Comparison of ENCODE assay signal across 8 cellular contexts in the genomic region with DNA sequence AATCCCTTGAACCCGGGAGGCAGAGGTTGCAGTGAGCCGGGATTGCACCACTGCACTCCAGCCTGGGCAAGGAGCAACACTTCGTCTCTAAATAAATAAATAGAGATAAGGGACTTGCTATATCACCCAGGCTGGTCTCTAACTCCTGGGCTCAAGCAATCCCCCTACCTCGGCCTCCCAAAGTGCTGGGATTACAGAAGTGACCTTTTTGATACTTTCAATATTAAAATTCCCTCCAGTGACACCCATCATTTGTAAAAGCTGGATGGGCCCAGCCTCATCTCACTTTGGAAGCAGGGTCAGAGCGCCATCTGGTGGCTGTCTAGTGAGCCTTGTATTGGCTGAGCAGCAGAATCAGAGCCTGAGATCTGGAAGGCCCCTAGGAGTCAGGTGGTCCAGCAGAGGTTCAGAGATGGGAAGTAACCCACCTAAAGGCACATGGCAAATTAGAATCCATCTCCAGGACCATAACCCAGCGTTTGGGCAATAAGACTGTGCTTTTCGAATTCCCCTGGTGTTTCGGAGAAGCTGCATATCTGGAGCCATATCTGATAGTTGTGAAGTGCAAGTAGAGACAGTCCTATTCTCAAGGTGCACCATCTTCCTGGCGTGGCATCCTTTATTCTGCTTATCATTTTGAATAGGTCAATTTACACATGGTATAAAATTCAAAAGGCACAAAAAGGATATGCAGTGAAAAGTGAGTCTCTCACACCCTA. TPM values are rescaled to one million over a fixed set of nuclear protein-coding genes. Genes with fewer than 3 reads are reported as not detected.
DNase-seq lines count a peak whose midpoint lies in the region; ATAC-seq and TF ChIP-seq lines count a peak whose summit lies in the region.

No MANE protein-coding gene starts in this region.

- peak; percentile 58 for DNase-seq in AG09319 (ENCODE audit: extremely low read depth, low read depth)
- DNase-seq in NCI-H2081 (lab: John Stamatoyannopoulos, UW): peak; percentile 80 to 82
- DNase-seq in UCSD-AML1 (lab: John Stamatoyannopoulos, UW; ENCODE audit: unreplicated experiment): peak; percentile 71
- peak; percentile 69 to 72 (median 70) for DNase-seq in immature natural killer cell
- DNase-seq in stimulated activated CD4-positive, alpha-beta T cell treated with anti-CD3 and anti-CD28 coated beads, Interleukin-12 subunit alpha, Interleukin-12 subunit beta, amount 100 ng/mL, for 48 hours (ENCODE audit: low read depth in 2 of 3, low spot score in 1 of 3): peak; percentile 63 to 80 (median 74)

- ATAC-seq in GM21576 (IDR thresholded peaks at IDR 0.05; ENCODE audit: unreplicated experiment): peak; percentile 59
- no peak for ATAC-seq in GM18907 (IDR thresholded peaks at IDR 0.05; ENCODE audit: unreplicated experiment)

- peaks cover 0 to 9% (median 0%) of the 10 kb centered on the region in 5 experiments for H3K9me3 Mint-ChIP-seq in brain
- H3K9me3 Mint-ChIP-seq in immature natural killer cell: no peaks in the 10 kb centered on the region

- H3K4me3 Mint-ChIP-seq in brain (no peak overlapping the region), immature natural killer cell (no peak overlapping the region)

- H3K4me1 Mint-ChIP-seq in brain (peaks cover 38% of the 10 kb centered on the region), immature natural killer cell (peaks cover 12% of the 10 kb centered on the region in 2 donors)

- TF ChIP-seq CTCF in AG09319 (IDR thresholded peaks at IDR 0.05; ENCODE audit: low read depth, low read length) (peak; percentile 98), brain (conservative IDR thresholded peaks at IDR 0.05) (peak; percentile 98 to 99)

- H3K27me3 Mint-ChIP-seq in brain (peaks cover 6% of the 10 kb centered on the region), immature natural killer cell (ENCODE audit: low read depth in 3 of 3) (peaks cover 6 to 7% (median 7%) of the 10 kb centered on the region in 3 donors)

- H3K36me3 Mint-ChIP-seq in brain (no peaks in the 10 kb centered on the region), immature natural killer cell (no peaks in the 10 kb centered on the region)

- H3K27ac Mint-ChIP-seq in brain: peak overlapping the region in 3 of 5 experiments; percentile 68 to 72 (median 72)
- H3K27ac Mint-ChIP-seq in immature natural killer cell: no peak overlapping the region

RNA-seq across cellular contexts. Expression of gene SLC35F6, which starts 18.3 kb away (rescaled TPM):
- polyA plus RNA-seq in brain (ENCODE audit: insufficient read depth, low read depth, low replicate concordance): 14.3 TPM
- 10 to 100 TPM in 1 of 3 donors, 1 to 10 TPM in 2; 6.6 to 13.7 (median 7.3) TPM for polyA plus RNA-seq in immature natural killer cell

RNA-seq across cellular contexts. Expression of gene CENPA, which starts 40.1 kb away (rescaled TPM):
- polyA plus RNA-seq in brain (ENCODE audit: insufficient read depth, low read depth, low replicate concordance): 15.8 TPM
- polyA plus RNA-seq in immature natural killer cell: under 1 TPM in 2 of 3 donors, not detected in 1; 0.62 to 0.68 TPM

RNA-seq across cellular contexts. Expression of gene KCNK3, which starts 53.2 kb away (rescaled TPM):
- polyA plus RNA-seq in brain (ENCODE audit: insufficient read depth, low read depth, low replicate concordance) (6.8 TPM), immature natural killer cell (not detected)

Comparison
In these comparisons a context has a peak if more than half of its experiments do, and no peak if none do; other contexts are left out.
1. H3K27ac Mint-ChIP-seq: peak in brain (3 of 5); none in immature natural killer cell (0 of 6).
2. RNA of gene CENPA, which starts 40.1 kb away (polyA plus RNA-seq): 15.8 TPM in brain (single experiment); 0.62 to 0.68 TPM in immature natural killer cell; every median in the first group is over 10 times any median in the second.
3. Peak in every context shown above with its lines, with median percentiles within 50 percentile points of each other: DNase-seq.